ENCODE assay signal across 1 cellular context in genomic region chr22:30368420-30368819, GRCh38.
TF ChIP-seq lines count a peak whose summit lies in the region.

No MANE protein-coding gene starts in this region.

TF ChIP-seq in WTC11, 78 proteins besides CTCF, POLR2A, EP300 and RAD21 (continued from another document):
- TF ChIP-seq, protein P1, sequence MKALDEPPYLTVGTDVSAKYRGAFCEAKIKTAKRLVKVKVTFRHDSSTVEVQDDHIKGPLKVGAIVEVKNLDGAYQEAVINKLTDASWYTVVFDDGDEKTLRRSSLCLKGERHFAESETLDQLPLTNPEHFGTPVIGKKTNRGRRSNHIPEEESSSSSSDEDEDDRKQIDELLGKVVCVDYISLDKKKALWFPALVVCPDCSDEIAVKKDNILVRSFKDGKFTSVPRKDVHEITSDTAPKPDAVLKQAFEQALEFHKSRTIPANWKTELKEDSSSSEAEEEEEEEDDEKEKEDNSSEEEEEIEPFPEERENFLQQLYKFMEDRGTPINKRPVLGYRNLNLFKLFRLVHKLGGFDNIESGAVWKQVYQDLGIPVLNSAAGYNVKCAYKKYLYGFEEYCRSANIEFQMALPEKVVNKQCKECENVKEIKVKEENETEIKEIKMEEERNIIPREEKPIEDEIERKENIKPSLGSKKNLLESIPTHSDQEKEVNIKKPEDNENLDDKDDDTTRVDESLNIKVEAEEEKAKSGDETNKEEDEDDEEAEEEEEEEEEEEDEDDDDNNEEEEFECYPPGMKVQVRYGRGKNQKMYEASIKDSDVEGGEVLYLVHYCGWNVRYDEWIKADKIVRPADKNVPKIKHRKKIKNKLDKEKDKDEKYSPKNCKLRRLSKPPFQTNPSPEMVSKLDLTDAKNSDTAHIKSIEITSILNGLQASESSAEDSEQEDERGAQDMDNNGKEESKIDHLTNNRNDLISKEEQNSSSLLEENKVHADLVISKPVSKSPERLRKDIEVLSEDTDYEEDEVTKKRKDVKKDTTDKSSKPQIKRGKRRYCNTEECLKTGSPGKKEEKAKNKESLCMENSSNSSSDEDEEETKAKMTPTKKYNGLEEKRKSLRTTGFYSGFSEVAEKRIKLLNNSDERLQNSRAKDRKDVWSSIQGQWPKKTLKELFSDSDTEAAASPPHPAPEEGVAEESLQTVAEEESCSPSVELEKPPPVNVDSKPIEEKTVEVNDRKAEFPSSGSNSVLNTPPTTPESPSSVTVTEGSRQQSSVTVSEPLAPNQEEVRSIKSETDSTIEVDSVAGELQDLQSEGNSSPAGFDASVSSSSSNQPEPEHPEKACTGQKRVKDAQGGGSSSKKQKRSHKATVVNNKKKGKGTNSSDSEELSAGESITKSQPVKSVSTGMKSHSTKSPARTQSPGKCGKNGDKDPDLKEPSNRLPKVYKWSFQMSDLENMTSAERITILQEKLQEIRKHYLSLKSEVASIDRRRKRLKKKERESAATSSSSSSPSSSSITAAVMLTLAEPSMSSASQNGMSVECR (CRISPR knock-in tag; IDR thresholded peaks at IDR 0.05; ENCODE audit: borderline replicate concordance): no peak
- TF ChIP-seq, protein P2, sequence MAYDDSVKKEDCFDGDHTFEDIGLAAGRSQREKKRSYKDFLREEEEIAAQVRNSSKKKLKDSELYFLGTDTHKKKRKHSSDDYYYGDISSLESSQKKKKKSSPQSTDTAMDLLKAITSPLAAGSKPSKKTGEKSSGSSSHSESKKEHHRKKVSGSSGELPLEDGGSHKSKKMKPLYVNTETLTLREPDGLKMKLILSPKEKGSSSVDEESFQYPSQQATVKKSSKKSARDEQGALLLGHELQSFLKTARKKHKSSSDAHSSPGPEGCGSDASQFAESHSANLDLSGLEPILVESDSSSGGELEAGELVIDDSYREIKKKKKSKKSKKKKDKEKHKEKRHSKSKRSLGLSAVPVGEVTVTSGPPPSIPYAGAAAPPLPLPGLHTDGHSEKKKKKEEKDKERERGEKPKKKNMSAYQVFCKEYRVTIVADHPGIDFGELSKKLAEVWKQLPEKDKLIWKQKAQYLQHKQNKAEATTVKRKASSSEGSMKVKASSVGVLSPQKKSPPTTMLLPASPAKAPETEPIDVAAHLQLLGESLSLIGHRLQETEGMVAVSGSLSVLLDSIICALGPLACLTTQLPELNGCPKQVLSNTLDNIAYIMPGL (CRISPR knock-in tag; IDR thresholded peaks at IDR 0.05): no peak
- no peak for TF ChIP-seq CBFB (CRISPR knock-in tag; IDR thresholded peaks at IDR 0.05; ENCODE audit: low read depth)
- TF ChIP-seq ATF1 (CRISPR knock-in tag; IDR thresholded peaks at IDR 0.05): no peak
- TF ChIP-seq FOXP1 (CRISPR knock-in tag; IDR thresholded peaks at IDR 0.05; ENCODE audit: borderline replicate concordance): no peak
- TF ChIP-seq, protein P3, sequence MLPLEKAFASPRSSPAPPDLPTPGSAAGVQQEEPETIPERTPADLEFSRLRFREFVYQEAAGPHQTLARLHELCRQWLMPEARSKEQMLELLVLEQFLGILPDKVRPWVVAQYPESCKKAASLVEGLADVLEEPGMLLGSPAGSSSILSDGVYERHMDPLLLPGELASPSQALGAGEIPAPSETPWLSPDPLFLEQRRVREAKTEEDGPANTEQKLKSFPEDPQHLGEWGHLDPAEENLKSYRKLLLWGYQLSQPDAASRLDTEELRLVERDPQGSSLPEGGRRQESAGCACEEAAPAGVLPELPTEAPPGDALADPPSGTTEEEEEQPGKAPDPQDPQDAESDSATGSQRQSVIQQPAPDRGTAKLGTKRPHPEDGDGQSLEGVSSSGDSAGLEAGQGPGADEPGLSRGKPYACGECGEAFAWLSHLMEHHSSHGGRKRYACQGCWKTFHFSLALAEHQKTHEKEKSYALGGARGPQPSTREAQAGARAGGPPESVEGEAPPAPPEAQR (CRISPR knock-in tag; IDR thresholded peaks at IDR 0.05): no peak
- no peak for TF ChIP-seq TCF7 (CRISPR knock-in tag; IDR thresholded peaks at IDR 0.05; ENCODE audit: low read depth)
- TF ChIP-seq FOXK1 (CRISPR knock-in tag; IDR thresholded peaks at IDR 0.05): no peak
- TF ChIP-seq, protein P4, sequence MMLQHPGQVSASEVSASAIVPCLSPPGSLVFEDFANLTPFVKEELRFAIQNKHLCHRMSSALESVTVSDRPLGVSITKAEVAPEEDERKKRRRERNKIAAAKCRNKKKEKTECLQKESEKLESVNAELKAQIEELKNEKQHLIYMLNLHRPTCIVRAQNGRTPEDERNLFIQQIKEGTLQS (CRISPR knock-in tag; conservative IDR thresholded peaks at IDR 0.05): no peak
- TF ChIP-seq RELA (CRISPR knock-in tag; IDR thresholded peaks at IDR 0.05; ENCODE audit: borderline replicate concordance): no peak
- TF ChIP-seq JAZF1 (CRISPR knock-in tag; IDR thresholded peaks at IDR 0.05): no peak
- TF ChIP-seq, protein P5, sequence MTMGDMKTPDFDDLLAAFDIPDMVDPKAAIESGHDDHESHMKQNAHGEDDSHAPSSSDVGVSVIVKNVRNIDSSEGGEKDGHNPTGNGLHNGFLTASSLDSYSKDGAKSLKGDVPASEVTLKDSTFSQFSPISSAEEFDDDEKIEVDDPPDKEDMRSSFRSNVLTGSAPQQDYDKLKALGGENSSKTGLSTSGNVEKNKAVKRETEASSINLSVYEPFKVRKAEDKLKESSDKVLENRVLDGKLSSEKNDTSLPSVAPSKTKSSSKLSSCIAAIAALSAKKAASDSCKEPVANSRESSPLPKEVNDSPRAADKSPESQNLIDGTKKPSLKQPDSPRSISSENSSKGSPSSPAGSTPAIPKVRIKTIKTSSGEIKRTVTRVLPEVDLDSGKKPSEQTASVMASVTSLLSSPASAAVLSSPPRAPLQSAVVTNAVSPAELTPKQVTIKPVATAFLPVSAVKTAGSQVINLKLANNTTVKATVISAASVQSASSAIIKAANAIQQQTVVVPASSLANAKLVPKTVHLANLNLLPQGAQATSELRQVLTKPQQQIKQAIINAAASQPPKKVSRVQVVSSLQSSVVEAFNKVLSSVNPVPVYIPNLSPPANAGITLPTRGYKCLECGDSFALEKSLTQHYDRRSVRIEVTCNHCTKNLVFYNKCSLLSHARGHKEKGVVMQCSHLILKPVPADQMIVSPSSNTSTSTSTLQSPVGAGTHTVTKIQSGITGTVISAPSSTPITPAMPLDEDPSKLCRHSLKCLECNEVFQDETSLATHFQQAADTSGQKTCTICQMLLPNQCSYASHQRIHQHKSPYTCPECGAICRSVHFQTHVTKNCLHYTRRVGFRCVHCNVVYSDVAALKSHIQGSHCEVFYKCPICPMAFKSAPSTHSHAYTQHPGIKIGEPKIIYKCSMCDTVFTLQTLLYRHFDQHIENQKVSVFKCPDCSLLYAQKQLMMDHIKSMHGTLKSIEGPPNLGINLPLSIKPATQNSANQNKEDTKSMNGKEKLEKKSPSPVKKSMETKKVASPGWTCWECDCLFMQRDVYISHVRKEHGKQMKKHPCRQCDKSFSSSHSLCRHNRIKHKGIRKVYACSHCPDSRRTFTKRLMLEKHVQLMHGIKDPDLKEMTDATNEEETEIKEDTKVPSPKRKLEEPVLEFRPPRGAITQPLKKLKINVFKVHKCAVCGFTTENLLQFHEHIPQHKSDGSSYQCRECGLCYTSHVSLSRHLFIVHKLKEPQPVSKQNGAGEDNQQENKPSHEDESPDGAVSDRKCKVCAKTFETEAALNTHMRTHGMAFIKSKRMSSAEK (CRISPR knock-in tag; IDR thresholded peaks at IDR 0.05; ENCODE audit: borderline replicate concordance): no peak
- TF ChIP-seq PRDM15 (CRISPR knock-in tag; IDR thresholded peaks at IDR 0.05): no peak
- no peak for TF ChIP-seq KAT7 (CRISPR knock-in tag; IDR thresholded peaks at IDR 0.05; ENCODE audit: borderline replicate concordance)
- TF ChIP-seq USF1 (CRISPR knock-in tag; IDR thresholded peaks at IDR 0.05): no peak
- no peak for TF ChIP-seq ETV6 (CRISPR knock-in tag; IDR thresholded peaks at IDR 0.05)
